In genomic region chr2:11564864-11565567, GRCh38 we compare ENCODE assay signal across 18 cellular contexts.
"Had no signal": no experiment of that assay in that cellular context is flagged by ENCODE, and none has a peak within 500 bp of the region (broad histone marks: within the 10 kb centered on the region; RNA-seq: fewer than 3 reads in every experiment).

No MANE protein-coding gene starts in this region.

- H3K27me3 ChIP-seq: pancreas, thyroid gland, uterus had no signal

- H3K27me3 Mint-ChIP-seq: activated naive CD8-positive, alpha-beta T cell had no signal

- H3K36me3 Mint-ChIP-seq: activated CD4-positive, alpha-beta memory T cell treated with anti-CD3 and anti-CD28 coated beads for 36 hours; activated naive CD8-positive, alpha-beta T cell had no signal

- H3K27ac Mint-ChIP-seq: activated CD4-positive, alpha-beta memory T cell treated with anti-CD3 and anti-CD28 coated beads for 36 hours; activated naive CD8-positive, alpha-beta T cell; dendritic cell treated with granulocyte-macrophage colony-stimulating factor and Interleukin-4, amounts not matched to agents 40 ng/mL and 50 ng/mL, for 4 days; T-helper 2 cell treated with Interferon-gamma antibody and Interleukin-4, amounts not matched to agents 5 μg/mL and 100 μg/mL, for 36 hours had no signal

- ATAC-seq: left colon, pancreas had no signal

- H3K4me3 Mint-ChIP-seq: activated CD4-positive, alpha-beta memory T cell treated with anti-CD3 and anti-CD28 coated beads for 36 hours; activated naive CD8-positive, alpha-beta T cell; dendritic cell treated with granulocyte-macrophage colony-stimulating factor and Interleukin-4, amounts not matched to agents 40 ng/mL and 50 ng/mL, for 4 days; neural crest cell; T-helper 2 cell treated with Interferon-gamma antibody and Interleukin-4, amounts not matched to agents 5 μg/mL and 100 μg/mL, for 36 hours had no signal

- H3K36me3 ChIP-seq: pancreas, thyroid gland, uterus had no signal

- DNase-seq: activated CD4-positive, alpha-beta memory T cell treated with anti-CD3 and anti-CD28 coated beads for 36 hours; activated CD4-positive, alpha-beta T cell treated with anti-CD3 and anti-CD28 coated beads for 4 hours; amniotic stem cell; effector CD8-positive, alpha-beta T cell; left colon; stimulated activated CD4-positive, alpha-beta T cell treated with anti-CD3 and anti-CD28 coated beads, Interleukin-12 subunit alpha, Interleukin-12 subunit beta, amount 100 ng/mL, for 4 hours; stimulated activated CD4-positive, alpha-beta T cell treated with anti-CD3 and anti-CD28 coated beads, Interleukin-1b, Interleukin-23, amount 100 ng/mL, for 48 hours; stimulated activated CD8-positive, alpha-beta memory T cell treated with anti-CD3 and anti-CD28 coated beads, Interleukin-4, amount 100 ng/mL, for 48 hours; stimulated activated naive CD4-positive, alpha-beta T cell; thyroid gland; uterus had no signal

- H3K4me1 ChIP-seq: pancreas, thyroid gland had no signal

- H3K27ac ChIP-seq: pancreas, thyroid gland had no signal

- H3K9me3 ChIP-seq: pancreas, thyroid gland, uterus had no signal

- H3K4me3 ChIP-seq: lung, pancreas, thyroid gland, uterus had no signal

- FAIRE-seq: pancreas, TTC549 had no signal

- H3K9me3 Mint-ChIP-seq: activated CD4-positive, alpha-beta memory T cell treated with anti-CD3 and anti-CD28 coated beads for 36 hours; dendritic cell treated with granulocyte-macrophage colony-stimulating factor and Interleukin-4, amounts not matched to agents 40 ng/mL and 50 ng/mL, for 4 days; neural crest cell; T-helper 2 cell treated with Interferon-gamma antibody and Interleukin-4, amounts not matched to agents 5 μg/mL and 100 μg/mL, for 36 hours had no signal
